1 cellular context compared by ENCODE assay signal in genomic region chr12:122265931-122266771, GRCh38.
TF ChIP-seq lines count a peak whose summit lies in the region.

TSS of gene VPS33A (minus strand) at chr12:122266494. CDS start at chr12:122266408, 86 bp downstream.

TF ChIP-seq in HEK293, 187 proteins besides CTCF, POLR2A, EP300 and RAD21 (continued from another document):
- TF ChIP-seq ZNF280D (tag by site-specific recombination; IDR thresholded peaks at IDR 0.05) (peak; percentile 65; the same call in 1 of the 2 replicates), ZBTB17 (tag by site-specific recombination; IDR thresholded peaks at IDR 0.05) (peak; percentile 98), KLF17 (tag by site-specific recombination; IDR thresholded peaks at IDR 0.05) (peak; percentile 97), ZNF138 (tag by site-specific recombination; IDR thresholded peaks at IDR 0.05; ENCODE audit: borderline replicate concordance) (peak; percentile 40; the same call in 1 of the 2 replicates), KLF7 (tag by site-specific recombination; IDR thresholded peaks at IDR 0.05; ENCODE audit: borderline replicate concordance) (peak; percentile 74; the same call in 1 of the 2 replicates), ZNF223 (tag by site-specific recombination; IDR thresholded peaks at IDR 0.05) (peak; percentile 57; the same call in 1 of the 2 replicates), ZBTB26 (tag by site-specific recombination; optimal IDR thresholded peaks at IDR 0.05) (peak; percentile 74), ZNF837 (tag by site-specific recombination; IDR thresholded peaks at IDR 0.05) (no peak), ZNF548 (tag by site-specific recombination; IDR thresholded peaks at IDR 0.05) (no peak; the same call in 1 of the 2 replicates), ZNF521 (tag by site-specific recombination; IDR thresholded peaks at IDR 0.05) (no peak), ZNF121 (tag by site-specific recombination; IDR thresholded peaks at IDR 0.05) (peak; percentile 55; the same call in 1 of the 2 replicates), ZNF843 (tag by site-specific recombination; IDR thresholded peaks at IDR 0.05) (peak; percentile 85), ZNF10 (tag by site-specific recombination; IDR thresholded peaks at IDR 0.05) (peak; percentile 83), ZNF26 (tag by site-specific recombination; IDR thresholded peaks at IDR 0.05) (no peak)
- TF ChIP-seq, protein P1, sequence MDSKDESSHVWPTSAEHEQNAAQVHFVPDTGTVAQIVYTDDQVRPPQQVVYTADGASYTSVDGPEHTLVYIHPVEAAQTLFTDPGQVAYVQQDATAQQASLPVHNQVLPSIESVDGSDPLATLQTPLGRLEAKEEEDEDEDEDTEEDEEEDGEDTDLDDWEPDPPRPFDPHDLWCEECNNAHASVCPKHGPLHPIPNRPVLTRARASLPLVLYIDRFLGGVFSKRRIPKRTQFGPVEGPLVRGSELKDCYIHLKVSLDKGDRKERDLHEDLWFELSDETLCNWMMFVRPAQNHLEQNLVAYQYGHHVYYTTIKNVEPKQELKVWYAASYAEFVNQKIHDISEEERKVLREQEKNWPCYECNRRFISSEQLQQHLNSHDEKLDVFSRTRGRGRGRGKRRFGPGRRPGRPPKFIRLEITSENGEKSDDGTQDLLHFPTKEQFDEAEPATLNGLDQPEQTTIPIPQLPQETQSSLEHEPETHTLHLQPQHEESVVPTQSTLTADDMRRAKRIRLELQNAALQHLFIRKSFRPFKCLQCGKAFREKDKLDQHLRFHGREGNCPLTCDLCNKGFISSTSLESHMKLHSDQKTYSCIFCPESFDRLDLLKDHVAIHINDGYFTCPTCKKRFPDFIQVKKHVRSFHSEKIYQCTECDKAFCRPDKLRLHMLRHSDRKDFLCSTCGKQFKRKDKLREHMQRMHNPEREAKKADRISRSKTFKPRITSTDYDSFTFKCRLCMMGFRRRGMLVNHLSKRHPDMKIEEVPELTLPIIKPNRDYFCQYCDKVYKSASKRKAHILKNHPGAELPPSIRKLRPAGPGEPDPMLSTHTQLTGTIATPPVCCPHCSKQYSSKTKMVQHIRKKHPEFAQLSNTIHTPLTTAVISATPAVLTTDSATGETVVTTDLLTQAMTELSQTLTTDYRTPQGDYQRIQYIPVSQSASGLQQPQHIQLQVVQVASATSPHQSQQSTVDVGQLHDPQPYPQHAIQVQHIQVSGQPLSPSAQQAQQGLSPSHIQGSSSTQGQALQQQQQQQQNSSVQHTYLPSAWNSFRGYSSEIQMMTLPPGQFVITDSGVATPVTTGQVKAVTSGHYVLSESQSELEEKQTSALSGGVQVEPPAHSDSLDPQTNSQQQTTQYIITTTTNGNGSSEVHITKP (tag by site-specific recombination; IDR thresholded peaks at IDR 0.05), result peak; percentile 82
